In genomic region chr9:121566401-121567141, GRCh38 we compare ENCODE assay signal across 11 cellular contexts.
DNase-seq lines count a peak whose midpoint lies in the region; ATAC-seq and TF ChIP-seq lines count a peak whose summit lies in the region.
"Had no signal": no experiment of that assay in that cellular context is flagged by ENCODE, and none has a peak within 500 bp of the region (broad histone marks: within the 10 kb centered on the region; RNA-seq: fewer than 3 reads in every experiment).

No MANE protein-coding gene starts in this region.

- no peaks in the 10 kb centered on the region for H3K27me3 ChIP-seq in WERI-Rb-1 (ENCODE audit: insufficient read depth, low read depth, severe bottlenecking)
- H3K27me3 ChIP-seq in foreskin keratinocyte, result peaks cover 3% of the 10 kb centered on the region

- H3K4me1 ChIP-seq in foreskin keratinocyte, result no peaks in the 10 kb centered on the region

- intact Hi-C loops in lower leg skin (cut with DNase I; ENCODE audit: low total_unique reads), result no loop called here

- peak; percentile 3 for ATAC-seq in foreskin keratinocyte
- peak; percentile 43 for ATAC-seq in omental fat pad (ENCODE audit: low FRiP score)
- no peak for ATAC-seq in HG02852 (IDR thresholded peaks at IDR 0.05; ENCODE audit: unreplicated experiment)
- ATAC-seq: natural killer cell treated with Interleukin-12 subunit alpha and Interleukin-12 subunit beta and Interleukin-15 and Interleukin-18, amount 100 ng/mL, for 72 hours had no signal

- DNase-seq in AG10803 (ENCODE audit: low read depth), result peak; percentile 41
- peak; percentile 70 for DNase-seq in WERI-Rb-1
- no peak for DNase-seq in foreskin keratinocyte
- DNase-seq in omental fat pad (ENCODE audit: low spot score), result no peak
- DNase-seq in lower leg skin (ENCODE audit: low spot score in 2 of 2), result no peak
- DNase-seq in activated T-cell treated with anti-CD3 and anti-CD28 coated beads, Interleukin-2, amount 50 U/mL, for 48 hours, result no peak
- no peak for DNase-seq in SHP77 treated with DMSO at 0.1 percent for 48 hours (lab: John Stamatoyannopoulos, UW)
- DNase-seq: CD4-positive, CD25-positive, alpha-beta regulatory T cell; stimulated activated naive CD4-positive, alpha-beta T cell treated with Interleukin-2 at 50 U/mL for 16 hours had no signal

- H3K4me3 ChIP-seq in AG10803 (ENCODE audit: low read length) (peak overlapping the region; percentile 46), WERI-Rb-1 (ENCODE audit: low read depth, low read length) (peak overlapping the region; percentile 53), lower leg skin (ENCODE audit: low read depth, poor library complexity, severe bottlenecking) (no peak overlapping the region)

- H3K9me3 ChIP-seq in WERI-Rb-1 (ENCODE audit: severe bottlenecking), result no peaks in the 10 kb centered on the region

- TF ChIP-seq CTCF in AG10803 (conservative IDR thresholded peaks at IDR 0.05; ENCODE audit: low read length) (no peak), WERI-Rb-1 (IDR thresholded peaks at IDR 0.05; ENCODE audit: low read depth, low read length) (no peak), foreskin keratinocyte (conservative IDR thresholded peaks at IDR 0.05) (no peak), omental fat pad (IDR thresholded peaks at IDR 0.05) (no peak), lower leg skin (IDR thresholded peaks at IDR 0.05) (no peak)

- H3K27ac ChIP-seq in WERI-Rb-1 (peak overlapping the region; percentile 75), foreskin keratinocyte (no peak overlapping the region)

- WGBS in lower leg skin, 2 donors, result 68% methylated on average over 21 of the region's 21 CpGs

- no peak for TF ChIP-seq POLR2A in lower leg skin (IDR thresholded peaks at IDR 0.05)

- peaks cover 6% of the 10 kb centered on the region; the same call in 1 of the 2 replicates for H3K36me3 ChIP-seq in WERI-Rb-1

Comparison
In these comparisons a context has a peak if more than half of its experiments do, and no peak if none do; other contexts are left out.
1. DNase-seq: peak in AG10803 (single experiment) and WERI-Rb-1 (single experiment); none in foreskin keratinocyte (0 of 2), omental fat pad (single experiment), lower leg skin (0 of 2), activated T-cell treated with anti-CD3 and anti-CD28 coated beads, Interleukin-2, amount 50 U/mL, for 48 hours (0 of 2) and SHP77 treated with DMSO at 0.1 percent for 48 hours (single experiment).